1 cellular context compared by ENCODE assay signal in genomic region chr14:24441904-24442239, GRCh38.
TF ChIP-seq lines count a peak whose summit lies in the region.

No MANE protein-coding gene starts in this region.

TF ChIP-seq in HepG2, 621 proteins besides CTCF, POLR2A, EP300 and RAD21 (continued from another document):
- TF ChIP-seq AKNA (CRISPR knock-in tag; IDR thresholded peaks at IDR 0.05; ENCODE audit: borderline replicate concordance) (no peak), HMGA1 (CRISPR knock-in tag; conservative IDR thresholded peaks at IDR 0.05) (0 out of 2 replicates have a peak, but pooled peaks have one; percentile 6)
